In the genomic region with DNA sequence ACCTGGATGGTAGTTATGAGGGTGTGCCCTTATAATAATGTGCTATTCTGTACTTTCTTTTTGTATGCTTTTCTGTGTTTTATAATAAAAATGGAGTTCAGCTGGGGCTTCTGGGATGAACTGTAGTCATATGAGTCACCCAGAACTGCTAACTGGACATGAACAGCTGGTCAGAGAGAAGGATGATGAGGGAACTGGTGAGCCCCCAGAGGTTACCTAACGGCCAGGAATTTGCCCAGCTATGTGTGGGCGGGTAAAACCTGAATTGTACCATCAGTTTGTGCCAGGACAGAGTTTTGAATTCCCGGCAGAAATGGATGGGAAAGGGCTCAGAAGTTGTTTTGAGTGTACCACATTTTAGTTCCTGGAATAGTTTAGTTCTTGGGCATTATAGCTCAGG, we compare ENCODE assay signal across 15 cellular contexts.
DNase-seq lines count a peak whose midpoint lies in the region; ATAC-seq and TF ChIP-seq lines count a peak whose summit lies in the region.
"Had no signal": no experiment of that assay in that cellular context is flagged by ENCODE, and none has a peak within 500 bp of the region (broad histone marks: within the 10 kb centered on the region; RNA-seq: fewer than 3 reads in every experiment).

No MANE protein-coding gene starts in this region.

- H3K4me3 ChIP-seq in fibroblast of villous mesenchyme (ENCODE audit: low read depth, low read length) (no peak overlapping the region), skeletal muscle satellite cell (ENCODE audit: low read length) (peak overlapping the region; percentile 33)
- H3K4me3 ChIP-seq: prostate gland, testis had no signal

- H3K4me2 ChIP-seq in skeletal muscle satellite cell (ENCODE audit: low read length): peak overlapping the region; percentile 42

- peak overlapping the region; percentile 55 for H3K9ac ChIP-seq in skeletal muscle satellite cell (ENCODE audit: low read depth, low read length)

- peak; percentile 27 for DNase-seq in H4 (ENCODE audit: low spot score)
- DNase-seq in fibroblast of villous mesenchyme (ENCODE audit: low read depth): peak; percentile 32
- DNase-seq in anterior cingulate cortex (lab: John Stamatoyannopoulos, UW): no peak
- no peak for DNase-seq in islet precursor cell
- DNase-seq in A172 (ENCODE audit: low spot score): no peak
- DNase-seq: CD4-positive, CD25-positive, alpha-beta regulatory T cell; effector memory CD8-positive, alpha-beta T cell; KBM-7; NCI-H1436; PC-3; testis had no signal

- no peaks in the 10 kb centered on the region for H3K9me3 ChIP-seq in skeletal muscle satellite cell (replicated peaks; ENCODE audit: low read length)
- H3K9me3 ChIP-seq: prostate gland, testis had no signal

- H3K27me3 ChIP-seq in skeletal muscle satellite cell (ENCODE audit: control insufficient read depth, insufficient read depth, low read length): peaks cover 12% of the 10 kb centered on the region
- H3K27me3 ChIP-seq: testis had no signal

- TF ChIP-seq CTCF in fibroblast of villous mesenchyme (IDR thresholded peaks at IDR 0.05; ENCODE audit: insufficient read depth, low read depth, low read length): no peak

- ATAC-seq in SK-N-SH treated with all-trans-retinoic acid at 6 μM for 48 hours: peak; percentile 36; the same call in 2 of the 3 replicates
- no peak for ATAC-seq in GM18498 (IDR thresholded peaks at IDR 0.05; ENCODE audit: unreplicated experiment)
- ATAC-seq: effector memory CD8-positive, alpha-beta T cell; PC-3 had no signal

- no peaks in the 10 kb centered on the region for H3K36me3 ChIP-seq in skeletal muscle satellite cell (ENCODE audit: insufficient read depth, low read length)
- H3K36me3 ChIP-seq: prostate gland had no signal

- H3K4me1 ChIP-seq in skeletal muscle satellite cell (ENCODE audit: control insufficient read depth, insufficient read depth, low read length): peaks cover 18% of the 10 kb centered on the region
- H3K4me1 ChIP-seq: prostate gland, testis had no signal

TF ChIP-seq in SK-N-SH treated with all-trans-retinoic acid at 6 μM for 48 hours, 23 proteins besides CTCF, POLR2A, EP300 and RAD21:
- TF ChIP-seq, protein P1, sequence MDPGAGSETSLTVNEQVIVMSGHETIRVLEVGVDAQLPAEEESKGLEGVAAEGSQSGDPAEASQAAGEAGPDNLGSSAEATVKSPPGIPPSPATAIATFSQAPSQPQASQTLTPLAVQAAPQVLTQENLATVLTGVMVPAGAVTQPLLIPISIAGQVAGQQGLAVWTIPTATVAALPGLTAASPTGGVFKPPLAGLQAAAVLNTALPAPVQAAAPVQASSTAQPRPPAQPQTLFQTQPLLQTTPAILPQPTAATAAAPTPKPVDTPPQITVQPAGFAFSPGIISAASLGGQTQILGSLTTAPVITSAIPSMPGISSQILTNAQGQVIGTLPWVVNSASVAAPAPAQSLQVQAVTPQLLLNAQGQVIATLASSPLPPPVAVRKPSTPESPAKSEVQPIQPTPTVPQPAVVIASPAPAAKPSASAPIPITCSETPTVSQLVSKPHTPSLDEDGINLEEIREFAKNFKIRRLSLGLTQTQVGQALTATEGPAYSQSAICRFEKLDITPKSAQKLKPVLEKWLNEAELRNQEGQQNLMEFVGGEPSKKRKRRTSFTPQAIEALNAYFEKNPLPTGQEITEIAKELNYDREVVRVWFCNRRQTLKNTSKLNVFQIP (CRISPR knock-in tag; IDR thresholded peaks at IDR 0.05; ENCODE audit: borderline replicate concordance, low read depth): no peak
- TF ChIP-seq ZFP3 (CRISPR knock-in tag; IDR thresholded peaks at IDR 0.05) (no peak), GLIS3 (CRISPR knock-in tag; IDR thresholded peaks at IDR 0.05) (no peak), RARB (CRISPR knock-in tag; IDR thresholded peaks at IDR 0.05) (no peak), BACH2 (CRISPR knock-in tag; IDR thresholded peaks at IDR 0.05; ENCODE audit: borderline replicate concordance) (no peak), ZNF8 (CRISPR knock-in tag; IDR thresholded peaks at IDR 0.05) (no peak), ZFP30 (CRISPR knock-in tag; IDR thresholded peaks at IDR 0.05) (no peak), ZNF70 (CRISPR knock-in tag; IDR thresholded peaks at IDR 0.05) (no peak), CSDC2 (CRISPR knock-in tag; IDR thresholded peaks at IDR 0.05) (no peak)
- TF ChIP-seq, protein P2, sequence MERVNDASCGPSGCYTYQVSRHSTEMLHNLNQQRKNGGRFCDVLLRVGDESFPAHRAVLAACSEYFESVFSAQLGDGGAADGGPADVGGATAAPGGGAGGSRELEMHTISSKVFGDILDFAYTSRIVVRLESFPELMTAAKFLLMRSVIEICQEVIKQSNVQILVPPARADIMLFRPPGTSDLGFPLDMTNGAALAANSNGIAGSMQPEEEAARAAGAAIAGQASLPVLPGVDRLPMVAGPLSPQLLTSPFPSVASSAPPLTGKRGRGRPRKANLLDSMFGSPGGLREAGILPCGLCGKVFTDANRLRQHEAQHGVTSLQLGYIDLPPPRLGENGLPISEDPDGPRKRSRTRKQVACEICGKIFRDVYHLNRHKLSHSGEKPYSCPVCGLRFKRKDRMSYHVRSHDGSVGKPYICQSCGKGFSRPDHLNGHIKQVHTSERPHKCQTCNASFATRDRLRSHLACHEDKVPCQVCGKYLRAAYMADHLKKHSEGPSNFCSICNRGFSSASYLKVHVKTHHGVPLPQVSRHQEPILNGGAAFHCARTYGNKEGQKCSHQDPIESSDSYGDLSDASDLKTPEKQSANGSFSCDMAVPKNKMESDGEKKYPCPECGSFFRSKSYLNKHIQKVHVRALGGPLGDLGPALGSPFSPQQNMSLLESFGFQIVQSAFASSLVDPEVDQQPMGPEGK (CRISPR knock-in tag; IDR thresholded peaks at IDR 0.05; ENCODE audit: borderline replicate concordance): no peak
- TF ChIP-seq, protein P3, sequence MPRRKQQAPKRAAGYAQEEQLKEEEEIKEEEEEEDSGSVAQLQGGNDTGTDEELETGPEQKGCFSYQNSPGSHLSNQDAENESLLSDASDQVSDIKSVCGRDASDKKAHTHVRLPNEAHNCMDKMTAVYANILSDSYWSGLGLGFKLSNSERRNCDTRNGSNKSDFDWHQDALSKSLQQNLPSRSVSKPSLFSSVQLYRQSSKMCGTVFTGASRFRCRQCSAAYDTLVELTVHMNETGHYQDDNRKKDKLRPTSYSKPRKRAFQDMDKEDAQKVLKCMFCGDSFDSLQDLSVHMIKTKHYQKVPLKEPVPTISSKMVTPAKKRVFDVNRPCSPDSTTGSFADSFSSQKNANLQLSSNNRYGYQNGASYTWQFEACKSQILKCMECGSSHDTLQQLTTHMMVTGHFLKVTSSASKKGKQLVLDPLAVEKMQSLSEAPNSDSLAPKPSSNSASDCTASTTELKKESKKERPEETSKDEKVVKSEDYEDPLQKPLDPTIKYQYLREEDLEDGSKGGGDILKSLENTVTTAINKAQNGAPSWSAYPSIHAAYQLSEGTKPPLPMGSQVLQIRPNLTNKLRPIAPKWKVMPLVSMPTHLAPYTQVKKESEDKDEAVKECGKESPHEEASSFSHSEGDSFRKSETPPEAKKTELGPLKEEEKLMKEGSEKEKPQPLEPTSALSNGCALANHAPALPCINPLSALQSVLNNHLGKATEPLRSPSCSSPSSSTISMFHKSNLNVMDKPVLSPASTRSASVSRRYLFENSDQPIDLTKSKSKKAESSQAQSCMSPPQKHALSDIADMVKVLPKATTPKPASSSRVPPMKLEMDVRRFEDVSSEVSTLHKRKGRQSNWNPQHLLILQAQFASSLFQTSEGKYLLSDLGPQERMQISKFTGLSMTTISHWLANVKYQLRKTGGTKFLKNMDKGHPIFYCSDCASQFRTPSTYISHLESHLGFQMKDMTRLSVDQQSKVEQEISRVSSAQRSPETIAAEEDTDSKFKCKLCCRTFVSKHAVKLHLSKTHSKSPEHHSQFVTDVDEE (CRISPR knock-in tag; IDR thresholded peaks at IDR 0.05): no peak

Comparison
In these comparisons a context has a peak if more than half of its experiments do, and no peak if none do; other contexts are left out.
1. DNase-seq: peak in H4 (single experiment) and fibroblast of villous mesenchyme (single experiment); none in anterior cingulate cortex (0 of 58), islet precursor cell (single experiment) and A172 (single experiment).